8 cellular contexts compared by ENCODE assay signal in genomic region chr6:30681696-30682180, GRCh38. TPM values are rescaled to one million over a fixed set of nuclear protein-coding genes. Genes with fewer than 3 reads are reported as not detected.
DNase-seq lines count a peak whose midpoint lies in the region; ATAC-seq, FAIRE-seq and TF ChIP-seq lines count a peak whose summit lies in the region.

No MANE protein-coding gene starts in this region.

- peaks cover 85% of the 10 kb centered on the region for H3K79me2 ChIP-seq in endothelial cell of umbilical vein (ENCODE audit: control insufficient read depth, insufficient read depth, low read length)

- H4K20me1 ChIP-seq in endothelial cell of umbilical vein (replicated peaks; ENCODE audit: control insufficient read depth, extremely low read depth, insufficient read depth, low read length), result no peaks in the 10 kb centered on the region

- DNase-seq in GM12864 (ENCODE audit: low read depth) (no peak), RWPE1 (ENCODE audit: low spot score) (no peak), endothelial cell of umbilical vein (ENCODE audit: low read depth, low spot score) (no peak), gastrocnemius medialis (no peak), cortex of kidney (lab: John Stamatoyannopoulos, UW) (no peak), NCI-H146 treated with DMSO at 0.1 percent for 48 hours (lab: John Stamatoyannopoulos, UW; ENCODE audit: unreplicated experiment) (no peak)
- no peak for DNase-seq in stimulated activated CD8-positive, alpha-beta memory T cell treated with anti-CD3 and anti-CD28 coated beads, Interleukin-4, amount 100 ng/mL, for 48 hours

- H3K9me3 ChIP-seq in endothelial cell of umbilical vein (replicated peaks; ENCODE audit: control insufficient read depth, insufficient read depth, low read length) (no peaks in the 10 kb centered on the region), gastrocnemius medialis (no peaks in the 10 kb centered on the region)

- dilution Hi-C loops in endothelial cell of umbilical vein (cut with MboI; ENCODE audit: extremely low pct_ligation_motif_present, low sequenced_read_pairs), result no loop called here

- peak overlapping the region; percentile 91 for H3K9ac ChIP-seq in endothelial cell of umbilical vein (replicated peaks; ENCODE audit: extremely low read depth, insufficient read depth, low read length)

- POLR2A ChIA-PET in RWPE1 (lab: Yijun Ruan, JAX; ENCODE audit: low non-redundant PET) (no interaction called here), endothelial cell of umbilical vein (lab: Charles Lee) (interaction anchor here (0.5 to 3.7 kb wide), 4 partner anchors 9 to 154 kb away, joined by 3 to 34 read pairs (median 12); partner anchors contain the start of genes DHX16 and MDC1)

- H3K36me3 ChIP-seq in endothelial cell of umbilical vein (ENCODE audit: control insufficient read depth in 2 of 2, extremely low read depth in 1 of 2, insufficient read depth in 2 of 2, low read length in 2 of 2) (peaks cover 4 to 12% of the 10 kb centered on the region in 2 experiments), gastrocnemius medialis (peaks cover 0 to 25% of the 10 kb centered on the region in 2 donors)

- ATAC-seq in gastrocnemius medialis, result no peak
- no peak for ATAC-seq in HG03571 (IDR thresholded peaks at IDR 0.05; ENCODE audit: unreplicated experiment)

- H3K4me2 ChIP-seq in endothelial cell of umbilical vein (ENCODE audit: insufficient read depth, low read length), result peak overlapping the region; percentile 85

- in situ Hi-C loops in gastrocnemius medialis (cut with MboI; ENCODE audit: low sequenced_read_pairs in 4 of 4), result loop anchor here in 3 of 4 donors (5.0 to 10.0 kb wide), 2 partner anchors 41 to 143 kb away; partner anchors contain the start of gene TUBB (in 3 of the 3)

- H3K27ac ChIP-seq in RWPE1 (peak overlapping the region; percentile 97), endothelial cell of umbilical vein (ENCODE audit: insufficient read depth, low read depth, low read length) (peak overlapping the region; percentile 94), gastrocnemius medialis (peak overlapping the region; percentile 93 to 99 (median 97))

- H2AFZ ChIP-seq in endothelial cell of umbilical vein (ENCODE audit: low read depth, low read length), result no peak overlapping the region

- peak; percentile 48 for FAIRE-seq in endothelial cell of umbilical vein (lab: Jason Lieb, UNC)

- intact Hi-C loops in endothelial cell of umbilical vein (cut with micrococcal nuclease) (loop anchor here (1.0 to 2.0 kb wide), 3 partner anchors 36 to 405 kb away; partner anchors contain the start of gene MDC1), gastrocnemius medialis (cut with DNase I; ENCODE audit: low total_unique reads) (no loop called here)

- peak overlapping the region; percentile 75 for H3K4me3 ChIP-seq in GM12864 (ENCODE audit: low read depth, low read length)
- peak overlapping the region; percentile 81 to 93 (median 87) for H3K4me3 ChIP-seq in endothelial cell of umbilical vein (replicated peaks in 1 of 3; ENCODE audit: insufficient read depth in 1 of 3, low read depth in 1 of 3, low read length in 3 of 3)
- peak overlapping the region in 3 of 4 donors; percentile 67 to 96 (median 96) for H3K4me3 ChIP-seq in gastrocnemius medialis

- TSS peak; percentile 0 for BruUV-seq in endothelial cell of umbilical vein (replicated peaks; lab: Mats Ljungman, UMichigan)

- TF ChIP-seq POLR2A in endothelial cell of umbilical vein (IDR thresholded peaks at IDR 0.05; ENCODE audit: low read depth, low read length) (no peak), gastrocnemius medialis (IDR thresholded peaks at IDR 0.05) (no peak)

- peaks cover 34% of the 10 kb centered on the region for H3K4me1 ChIP-seq in endothelial cell of umbilical vein (ENCODE audit: control insufficient read depth, extremely low read depth, insufficient read depth, low read length)
- peaks cover 23 to 24% of the 10 kb centered on the region in 2 donors for H3K4me1 ChIP-seq in gastrocnemius medialis

- TF ChIP-seq CTCF in GM12864 (IDR thresholded peaks at IDR 0.05; ENCODE audit: low read depth, low read length, missing control alignments), result no peak
- TF ChIP-seq CTCF in RWPE1 (conservative IDR thresholded peaks at IDR 0.05; ENCODE audit: low read depth), result no peak
- TF ChIP-seq CTCF in endothelial cell of umbilical vein (IDR thresholded peaks at IDR 0.05; ENCODE audit: extremely low read depth in 1 of 2, insufficient read depth in 1 of 2, low read depth in 1 of 2, low read length in 2 of 2), result no peak
- no peak for TF ChIP-seq CTCF in gastrocnemius medialis (IDR thresholded peaks at IDR 0.05 in 4 of 5, conservative IDR thresholded peaks at IDR 0.05 in 1 of 5)

- H3K9me1 ChIP-seq in endothelial cell of umbilical vein (replicated peaks; ENCODE audit: control insufficient read depth, extremely low read depth, insufficient read depth, low read length), result no peaks in the 10 kb centered on the region

- H3K27me3 ChIP-seq in endothelial cell of umbilical vein (ENCODE audit: control insufficient read depth in 2 of 2, insufficient read depth in 2 of 2, low read length in 2 of 2), result no peaks in the 10 kb centered on the region
- peaks cover 0 to 2% (median 0%) of the 10 kb centered on the region in 3 donors for H3K27me3 ChIP-seq in gastrocnemius medialis

- CTCF ChIA-PET in RWPE1 (lab: Yijun Ruan, JAX), result interaction anchor here (0.6 to 5.3 kb wide), 3 partner anchors 41 to 192 kb away, joined by 5 to 31 read pairs (median 27); no protein-coding TSS in a partner anchor
- CTCF ChIA-PET in endothelial cell of umbilical vein (lab: Charles Lee), result interaction anchor here (0.6 to 6.6 kb wide), 8 partner anchors 8 to 406 kb away, joined by 3 to 296 read pairs (median 10); partner anchors contain the start of genes DHX16, MDC1 and TUBB

TF ChIP-seq in endothelial cell of umbilical vein, 7 proteins besides CTCF, POLR2A, EP300 and RAD21 (continues in another document):
- TF ChIP-seq MYC (IDR thresholded peaks at IDR 0.05; ENCODE audit: low read depth, low read length), result no peak
- TF ChIP-seq EZH2 (IDR thresholded peaks at IDR 0.05; ENCODE audit: borderline replicate concordance, low read depth, low read length, severe bottlenecking), result no peak
- TF ChIP-seq POLR2AphosphoS5 (IDR thresholded peaks at IDR 0.05; ENCODE audit: insufficient read depth, low read depth, low read length), result no peak
- no peak for TF ChIP-seq FOS (IDR thresholded peaks at IDR 0.05; ENCODE audit: borderline replicate concordance, insufficient read depth, low read length)

RNA-seq across cellular contexts. Expression of gene PPP1R18, which starts 4.7 kb away (rescaled TPM):
- total RNA-seq in endothelial cell of umbilical vein (129 and 136 TPM in 2 replicates), gastrocnemius medialis (10 to 100 TPM in 3 of 4 donors, 1 to 10 TPM in 1; 4.4 to 16.9 (median 12.4) TPM)
- polyA plus RNA-seq in endothelial cell of umbilical vein, result 167 and 173 TPM in 2 replicates
- polyA plus RNA-seq in endothelial cell of umbilical vein (2011; cell fraction: cytosol; rRNA removed), result 125 and 137 TPM in 2 replicates
- 98.3 and 116 TPM in 2 replicates for polyA plus RNA-seq in endothelial cell of umbilical vein (2011; cell fraction: nucleus; rRNA removed)
- polyA plus RNA-seq in endothelial cell of umbilical vein (2012), result 94.7 and 97.8 TPM in 2 replicates
- polyA minus RNA-seq in endothelial cell of umbilical vein, result 136 and 140 TPM in 2 replicates
- 15.4 TPM for polyA minus RNA-seq in endothelial cell of umbilical vein (2011; cell fraction: cytosol; rRNA and poly(A)+ RNA removed)
- polyA minus RNA-seq in endothelial cell of umbilical vein (2011; cell fraction: nucleus; rRNA and poly(A)+ RNA removed), result 41.1 and 44.0 TPM in 2 replicates

RNA-seq across cellular contexts. Expression of gene DHX16, which starts 8.9 kb away (rescaled TPM):
- 36.3 and 38.2 TPM in 2 replicates for total RNA-seq in endothelial cell of umbilical vein
- polyA plus RNA-seq in endothelial cell of umbilical vein, result 62.3 and 66.5 TPM in 2 replicates
- 42.2 and 43.9 TPM in 2 replicates for polyA plus RNA-seq in endothelial cell of umbilical vein (2011; cell fraction: cytosol; rRNA removed)
- polyA plus RNA-seq in endothelial cell of umbilical vein (2011; cell fraction: nucleus; rRNA removed), result 141 and 146 TPM in 2 replicates
- polyA plus RNA-seq in endothelial cell of umbilical vein (2012), result 30.0 and 30.6 TPM in 2 replicates
- polyA minus RNA-seq in endothelial cell of umbilical vein, result 61.9 and 63.5 TPM in 2 replicates
- polyA minus RNA-seq in endothelial cell of umbilical vein (2011; cell fraction: cytosol; rRNA and poly(A)+ RNA removed), result 24.9 TPM
- 24.0 and 31.7 TPM in 2 replicates for polyA minus RNA-seq in endothelial cell of umbilical vein (2011; cell fraction: nucleus; rRNA and poly(A)+ RNA removed)
- total RNA-seq in gastrocnemius medialis, result 10 to 100 TPM; 39.1 to 74.8 (median 49.4) TPM

RNA-seq across cellular contexts. Expression of gene NRM, which starts 9.0 kb away (rescaled TPM):
- total RNA-seq in endothelial cell of umbilical vein (28.5 and 32.2 TPM in 2 replicates), gastrocnemius medialis (1 to 10 TPM in 3 of 4 donors, under 1 TPM in 1; 0.32 to 2.0 (median 1.4) TPM)
- polyA plus RNA-seq in endothelial cell of umbilical vein, result 33.8 and 36.7 TPM in 2 replicates
- polyA plus RNA-seq in endothelial cell of umbilical vein (2011; cell fraction: cytosol; rRNA removed), result 33.0 and 34.0 TPM in 2 replicates
- polyA plus RNA-seq in endothelial cell of umbilical vein (2011; cell fraction: nucleus; rRNA removed), result 16.0 and 18.9 TPM in 2 replicates
- 17.7 and 22.2 TPM in 2 replicates for polyA plus RNA-seq in endothelial cell of umbilical vein (2012)
- 17.5 and 18.7 TPM in 2 replicates for polyA minus RNA-seq in endothelial cell of umbilical vein
- 20.0 TPM for polyA minus RNA-seq in endothelial cell of umbilical vein (2011; cell fraction: cytosol; rRNA and poly(A)+ RNA removed)
- 4.5 and 7.8 TPM in 2 replicates for polyA minus RNA-seq in endothelial cell of umbilical vein (2011; cell fraction: nucleus; rRNA and poly(A)+ RNA removed)

RNA-seq across cellular contexts. Expression of gene C6orf136, which starts 34.8 kb away (rescaled TPM):
- total RNA-seq in endothelial cell of umbilical vein (18.5 and 21.0 TPM in 2 replicates), gastrocnemius medialis (10 to 100 TPM; 11.2 to 24.9 (median 19.8) TPM)
- 19.1 and 20.2 TPM in 2 replicates for polyA plus RNA-seq in endothelial cell of umbilical vein
- polyA plus RNA-seq in endothelial cell of umbilical vein (2011; cell fraction: cytosol; rRNA removed), result 12.3 and 13.2 TPM in 2 replicates
- 41.5 and 46.2 TPM in 2 replicates for polyA plus RNA-seq in endothelial cell of umbilical vein (2011; cell fraction: nucleus; rRNA removed)
- polyA plus RNA-seq in endothelial cell of umbilical vein (2012), result 11.7 and 11.9 TPM in 2 replicates
- 17.4 and 17.5 TPM in 2 replicates for polyA minus RNA-seq in endothelial cell of umbilical vein
- 9.0 TPM for polyA minus RNA-seq in endothelial cell of umbilical vein (2011; cell fraction: cytosol; rRNA and poly(A)+ RNA removed)
- 8.1 and 11.1 TPM in 2 replicates for polyA minus RNA-seq in endothelial cell of umbilical vein (2011; cell fraction: nucleus; rRNA and poly(A)+ RNA removed)

RNA-seq across cellular contexts. Expression of gene MDC1, which starts 35.3 kb away (rescaled TPM):
- total RNA-seq in endothelial cell of umbilical vein (42.3 and 43.6 TPM in 2 replicates), gastrocnemius medialis (1 to 10 TPM; 3.6 to 8.9 (median 6.2) TPM)
- polyA plus RNA-seq in endothelial cell of umbilical vein, result 15.6 and 16.8 TPM in 2 replicates
- polyA plus RNA-seq in endothelial cell of umbilical vein (2011; cell fraction: cytosol; rRNA removed), result 13.0 and 13.4 TPM in 2 replicates
- 36.2 and 49.0 TPM in 2 replicates for polyA plus RNA-seq in endothelial cell of umbilical vein (2011; cell fraction: nucleus; rRNA removed)
- polyA plus RNA-seq in endothelial cell of umbilical vein (2012), result 16.8 and 20.4 TPM in 2 replicates
- 14.6 and 17.6 TPM in 2 replicates for polyA minus RNA-seq in endothelial cell of umbilical vein
- 20.7 TPM for polyA minus RNA-seq in endothelial cell of umbilical vein (2011; cell fraction: cytosol; rRNA and poly(A)+ RNA removed)
- polyA minus RNA-seq in endothelial cell of umbilical vein (2011; cell fraction: nucleus; rRNA and poly(A)+ RNA removed), result 11.9 and 14.6 TPM in 2 replicates
